15 cellular contexts compared by ENCODE assay signal in genomic region chr12:75438052-75438754, GRCh38. TPM values are rescaled to one million over a fixed set of nuclear protein-coding genes. Genes with fewer than 3 reads are reported as not detected.
A peak's percentile ranks its signal among the peaks of the same experiment; 100 is the strongest.
DNase-seq lines count a peak whose midpoint lies in the region; ATAC-seq lines count a peak whose summit lies in the region.
"Had no signal": no experiment of that assay in that cellular context is flagged by ENCODE, and none has a peak within 500 bp of the region (broad histone marks: within the 10 kb centered on the region; RNA-seq: fewer than 3 reads in every experiment).

No MANE protein-coding gene starts in this region.

- no peak overlapping the region for H2AFZ ChIP-seq in trophoblast cell (ENCODE audit: insufficient read depth, low read length, poor library complexity)

- H3K4ac ChIP-seq in trophoblast cell (ENCODE audit: low read depth, low read length) = no peak overlapping the region

- ATAC-seq in activated naive CD8-positive, alpha-beta T cell treated with anti-CD3 and anti-CD28 coated beads, Interleukin-2, amount 10 ng/mL, durations not matched to agents 7 days and 5 days (ENCODE audit: low read depth) = peak; percentile 92
- no peak for ATAC-seq in HG03354 (IDR thresholded peaks at IDR 0.05; ENCODE audit: poor library complexity, severe bottlenecking, unreplicated experiment)

- H2AK5ac ChIP-seq in trophoblast cell (ENCODE audit: low read length) = peak overlapping the region; percentile 9

- H3K4me2 ChIP-seq in trophoblast cell (ENCODE audit: low read length) = no peak overlapping the region

- H2BK5ac ChIP-seq in trophoblast cell (ENCODE audit: low read depth, low read length, poor library complexity) = no peak overlapping the region

- H3K4me3 ChIP-seq in trophoblast cell (ENCODE audit: low read depth, low read length) = no peak overlapping the region

- H3K27ac Mint-ChIP-seq in activated naive CD8-positive, alpha-beta T cell treated with anti-CD3 and anti-CD28 coated beads, Interleukin-2, amount 10 ng/mL, durations not matched to agents 7 days and 5 days = no peak overlapping the region
- no peak overlapping the region for H3K27ac Mint-ChIP-seq in activated naive CD8-positive, alpha-beta T cell treated with anti-CD3 and anti-CD28 coated beads for 36 hours
- H3K27ac Mint-ChIP-seq: activated naive CD4-positive, alpha-beta T cell treated with anti-CD3 and anti-CD28 coated beads, Interleukin-2, amount 50 U/mL, for 72 hours; stimulated activated naive CD8-positive, alpha-beta T cell treated with anti-CD3 and anti-CD28 coated beads, Interleukin-15, amount 100 ng/mL, for 72 hours; T-helper 1 cell treated with Interleukin-12 subunit alpha and Interleukin-12 subunit beta and Interleukin-4 antibody, amounts not matched to agents 30 μg/mL and 1 μg/mL, for 36 hours had no signal

- H3K27me3 Mint-ChIP-seq in activated naive CD8-positive, alpha-beta T cell treated with anti-CD3 and anti-CD28 coated beads, Interleukin-2, amount 10 ng/mL, durations not matched to agents 7 days and 5 days = peaks cover 3% of the 10 kb centered on the region
- peaks cover 5% of the 10 kb centered on the region for H3K27me3 Mint-ChIP-seq in activated naive CD8-positive, alpha-beta T cell treated with anti-CD3 and anti-CD28 coated beads for 36 hours

- no peak overlapping the region for H3K9ac ChIP-seq in trophoblast cell (ENCODE audit: low read length)

- no peaks in the 10 kb centered on the region for H3K36me3 ChIP-seq in trophoblast cell (ENCODE audit: control insufficient read depth in 1 of 2, insufficient read depth in 2 of 2, low read length in 2 of 2)

- H3K79me1 ChIP-seq in trophoblast cell (ENCODE audit: low read length) = peaks cover 2% of the 10 kb centered on the region

- peaks cover 2% of the 10 kb centered on the region for H3K9me3 ChIP-seq in trophoblast cell (ENCODE audit: insufficient read depth, low read depth, low read length)

- no peak overlapping the region for H2BK120ac ChIP-seq in trophoblast cell (ENCODE audit: insufficient read depth, low read length, poor library complexity)

- peaks cover 4 to 8% of the 10 kb centered on the region in 2 experiments for H3K4me1 ChIP-seq in trophoblast cell (ENCODE audit: control insufficient read depth in 1 of 2, insufficient read depth in 2 of 2, low read length in 2 of 2)

- H3K27me3 ChIP-seq in trophoblast cell (ENCODE audit: insufficient read depth, low read length) = no peaks in the 10 kb centered on the region

- H3K14ac ChIP-seq in trophoblast cell (ENCODE audit: low read length) = no peak overlapping the region

- H3K9me3 Mint-ChIP-seq in activated naive CD8-positive, alpha-beta T cell treated with anti-CD3 and anti-CD28 coated beads, Interleukin-2, amount 10 ng/mL, durations not matched to agents 7 days and 5 days = peaks cover 4% of the 10 kb centered on the region
- H3K9me3 Mint-ChIP-seq in activated naive CD8-positive, alpha-beta T cell treated with anti-CD3 and anti-CD28 coated beads for 36 hours = peaks cover 6% of the 10 kb centered on the region

- no peaks in the 10 kb centered on the region for H3K79me2 ChIP-seq in trophoblast cell (ENCODE audit: control insufficient read depth, insufficient read depth, low read length, poor library complexity)

- no CpG with 5 or more reads among the region's 4 CpGs for WGBS in trophoblast cell (ENCODE audit: extremely low coverage, insufficient coverage, insufficient read length)

- no peak overlapping the region for H3K4me3 Mint-ChIP-seq in activated naive CD8-positive, alpha-beta T cell treated with anti-CD3 and anti-CD28 coated beads, Interleukin-2, amount 10 ng/mL, durations not matched to agents 7 days and 5 days
- no peak overlapping the region for H3K4me3 Mint-ChIP-seq in activated naive CD8-positive, alpha-beta T cell treated with anti-CD3 and anti-CD28 coated beads for 36 hours
- H3K4me3 Mint-ChIP-seq: stimulated activated naive CD8-positive, alpha-beta T cell treated with anti-CD3 and anti-CD28 coated beads, Interleukin-15, amount 100 ng/mL, for 72 hours; T-helper 1 cell treated with Interleukin-12 subunit alpha and Interleukin-12 subunit beta and Interleukin-4 antibody, amounts not matched to agents 30 μg/mL and 1 μg/mL, for 36 hours had no signal

- no peak overlapping the region for H3K27ac ChIP-seq in trophoblast cell (ENCODE audit: low read depth, low read length)

- peak overlapping the region; percentile 8 for H4K91ac ChIP-seq in trophoblast cell (ENCODE audit: low read depth, low read length)

- POLR2A ChIA-PET in activated naive CD8-positive, alpha-beta T cell treated with anti-CD3 and anti-CD28 coated beads, Interleukin-2, amount 10 ng/mL, durations not matched to agents 7 days and 5 days (lab: Charles Lee) = interaction anchor here (1.2 to 1.8 kb wide), 2 partner anchors 42 to 43 kb away, joined by 3 to 4 read pairs; partner anchors contain the start of gene GLIPR1

- H3K36me3 Mint-ChIP-seq in activated naive CD8-positive, alpha-beta T cell treated with anti-CD3 and anti-CD28 coated beads, Interleukin-2, amount 10 ng/mL, durations not matched to agents 7 days and 5 days = peaks cover 4% of the 10 kb centered on the region
- peaks cover 3% of the 10 kb centered on the region for H3K36me3 Mint-ChIP-seq in activated naive CD8-positive, alpha-beta T cell treated with anti-CD3 and anti-CD28 coated beads for 36 hours

- no peak overlapping the region for H3K18ac ChIP-seq in trophoblast cell (ENCODE audit: low read length)

- no peak overlapping the region for H4K12ac ChIP-seq in trophoblast cell (ENCODE audit: low read depth, low read length)

- no peak overlapping the region for H2BK12ac ChIP-seq in trophoblast cell (ENCODE audit: low read length)

- no peak overlapping the region for H3K23ac ChIP-seq in trophoblast cell (ENCODE audit: low read length)

- DNase-seq in activated naive CD8-positive, alpha-beta T cell treated with anti-CD3 and anti-CD28 coated beads, Interleukin-2, amount 10 ng/mL, durations not matched to agents 7 days and 5 days = no peak
- no peak for DNase-seq in activated naive CD8-positive, alpha-beta T cell treated with anti-CD3 and anti-CD28 coated beads for 36 hours
- peak; percentile 57 for DNase-seq in NCI-H69 (lab: John Stamatoyannopoulos, UW)
- peak; percentile 66 for DNase-seq in activated effector memory CD4-positive, alpha-beta T cell treated with anti-CD3 and anti-CD28 coated beads, Interleukin-2, amount 50 U/mL, for 16 hours
- peak; percentile 44 to 77 for DNase-seq in trophoblast cell
- DNase-seq in HT-29 (ENCODE audit: low spot score) = no peak
- no peak for DNase-seq in DMS79 (lab: John Stamatoyannopoulos, UW)
- DNase-seq: caudate nucleus; NCI-H187 treated with DMSO at 0.1 percent for 48 hours; NCI-H526 treated with DMSO at 0.1 percent for 48 hours; occipital lobe; stimulated activated naive CD8-positive, alpha-beta T cell treated with anti-CD3 and anti-CD28 coated beads, Interleukin-15, amount 100 ng/mL, for 72 hours had no signal

- H4K8ac ChIP-seq in trophoblast cell (ENCODE audit: low read depth, low read length) = no peak overlapping the region

- peaks cover 3% of the 10 kb centered on the region for H3K4me1 Mint-ChIP-seq in activated naive CD8-positive, alpha-beta T cell treated with anti-CD3 and anti-CD28 coated beads, Interleukin-2, amount 10 ng/mL, durations not matched to agents 7 days and 5 days
- H3K4me1 Mint-ChIP-seq in activated naive CD8-positive, alpha-beta T cell treated with anti-CD3 and anti-CD28 coated beads for 36 hours = no peaks in the 10 kb centered on the region

RNA-seq across cellular contexts. Expression of gene GLIPR1, which starts 42.4 kb away (rescaled TPM):
- total RNA-seq in activated naive CD8-positive, alpha-beta T cell treated with anti-CD3 and anti-CD28 coated beads, Interleukin-2, amount 10 ng/mL, durations not matched to agents 7 days and 5 days = 10 to 100 TPM; 57.9 to 63.3 TPM
- total RNA-seq in activated naive CD8-positive, alpha-beta T cell treated with anti-CD3 and anti-CD28 coated beads for 36 hours = 10 to 100 TPM; 19.7 to 25.7 TPM
- 19.6 and 20.8 TPM in 2 replicates for polyA plus RNA-seq in trophoblast cell (2013)
- 0.52 and 1.2 TPM in 2 replicates for total RNA-seq in HT-29 (2014; rRNA removed; shearing (Covaris generic))

RNA-seq across cellular contexts. Expression of gene GLIPR1L2, which starts 47.3 kb away (rescaled TPM):
- under 1 TPM in 1 of 2 experiments, not detected in 1; 0.28 TPM for total RNA-seq in activated naive CD8-positive, alpha-beta T cell treated with anti-CD3 and anti-CD28 coated beads, Interleukin-2, amount 10 ng/mL, durations not matched to agents 7 days and 5 days
- not detected for total RNA-seq in activated naive CD8-positive, alpha-beta T cell treated with anti-CD3 and anti-CD28 coated beads for 36 hours
- polyA plus RNA-seq in trophoblast cell (2013) = 0.24 and 0.31 TPM in 2 replicates
- total RNA-seq in HT-29 (2014; rRNA removed; shearing (Covaris generic)) = 0.39 TPM in 1 of 2 replicates, not detected in the other

Comparison
In these comparisons a context has a peak if more than half of its experiments do, and no peak if none do; other contexts are left out.
1. DNase-seq: peak in NCI-H69 (single experiment), activated effector memory CD4-positive, alpha-beta T cell treated with anti-CD3 and anti-CD28 coated beads, Interleukin-2, amount 50 U/mL, for 16 hours (single experiment) and trophoblast cell (2 of 2); none in activated naive CD8-positive, alpha-beta T cell treated with anti-CD3 and anti-CD28 coated beads, Interleukin-2, amount 10 ng/mL, durations not matched to agents 7 days and 5 days (single experiment), activated naive CD8-positive, alpha-beta T cell treated with anti-CD3 and anti-CD28 coated beads for 36 hours (single experiment), HT-29 (single experiment) and DMS79 (single experiment).